Comparison of ENCODE assay signal across 1 cellular context in genomic region chr2:170707821-170708795, GRCh38.
TF ChIP-seq lines count a peak whose summit lies in the region.

No MANE protein-coding gene starts in this region.

TF ChIP-seq in K562, 482 proteins besides CTCF, POLR2A, EP300 and RAD21 (continues in another document):
- no peak for TF ChIP-seq ZFP91 (CRISPR knock-in tag; IDR thresholded peaks at IDR 0.05)
- no peak for TF ChIP-seq PCBP1 (IDR thresholded peaks at IDR 0.05; ENCODE audit: low read depth, low read length, poor library complexity, severe bottlenecking)
- no peak for TF ChIP-seq ZBTB17 (CRISPR knock-in tag; IDR thresholded peaks at IDR 0.05)
- no peak for TF ChIP-seq HNRNPUL1 (IDR thresholded peaks at IDR 0.05; ENCODE audit: low read length)
- no peak for TF ChIP-seq FUS (optimal IDR thresholded peaks at IDR 0.05; ENCODE audit: low read depth, low read length)
- no peak for TF ChIP-seq ZNF586 (CRISPR knock-in tag; conservative IDR thresholded peaks at IDR 0.05)
- 0 out of 2 replicates have a peak, but pooled peaks have one; percentile 18 for TF ChIP-seq EP400 (IDR thresholded peaks at IDR 0.05)
- TF ChIP-seq E2F5 (CRISPR knock-in tag; IDR thresholded peaks at IDR 0.05) = no peak
- TF ChIP-seq ZBTB26 (CRISPR knock-in tag; IDR thresholded peaks at IDR 0.05) = peak; percentile 77; the same call in 1 of the 2 replicates
- TF ChIP-seq LEF1 (IDR thresholded peaks at IDR 0.05) = no peak
- TF ChIP-seq SMAD4 (CRISPR knock-in tag; conservative IDR thresholded peaks at IDR 0.05) = 0 out of 2 replicates have a peak, but pooled peaks have one; percentile 18
- peak; percentile 86; the same call in 1 of the 2 replicates for TF ChIP-seq SPI1 (IDR thresholded peaks at IDR 0.05; ENCODE audit: borderline replicate concordance, low read depth, low read length)
- TF ChIP-seq ZC3H11A (IDR thresholded peaks at IDR 0.05; ENCODE audit: low read depth, low read length) = no peak
- TF ChIP-seq DEAF1 (CRISPR knock-in tag; IDR thresholded peaks at IDR 0.05) = no peak
- no peak for TF ChIP-seq NR4A1 (CRISPR knock-in tag; IDR thresholded peaks at IDR 0.05)
- 0 out of 2 replicates have a peak, but pooled peaks have one; percentile 47 for TF ChIP-seq NR4A1 (tag; IDR thresholded peaks at IDR 0.05)
- no peak for TF ChIP-seq BDP1 (IDR thresholded peaks at IDR 0.05; ENCODE audit: insufficient read depth, insufficient read length)
- no peak for TF ChIP-seq KHSRP (IDR thresholded peaks at IDR 0.05)
- no peak for TF ChIP-seq ELK1 (CRISPR knock-in tag; IDR thresholded peaks at IDR 0.05)
- no peak for TF ChIP-seq HMG20B (CRISPR knock-in tag; IDR thresholded peaks at IDR 0.05)
- no peak for TF ChIP-seq POLR2H (tag; IDR thresholded peaks at IDR 0.05; ENCODE audit: low read depth)
- no peak for TF ChIP-seq SNRNP70 (optimal IDR thresholded peaks at IDR 0.05; ENCODE audit: low read depth, low read length)
- no peak for TF ChIP-seq NR2C1 (IDR thresholded peaks at IDR 0.05)
- no peak for TF ChIP-seq NR2C1 (tag; IDR thresholded peaks at IDR 0.05)
- TF ChIP-seq JUNB (CRISPR knock-in tag; conservative IDR thresholded peaks at IDR 0.05) = no peak
- no peak for TF ChIP-seq ZNF398 (CRISPR knock-in tag; IDR thresholded peaks at IDR 0.05)
- TF ChIP-seq AFF1 (IDR thresholded peaks at IDR 0.05; ENCODE audit: low read depth in 1 of 2, partially characterized antibody in 2 of 2) = peak in 1 of 2 experiments; percentile 41
- TF ChIP-seq CXXC5 (CRISPR knock-in tag; IDR thresholded peaks at IDR 0.05) = 0 out of 2 replicates have a peak, but pooled peaks have one; percentile 29
- peak; percentile 21; the same call in 1 of the 2 replicates for TF ChIP-seq MYC (IDR thresholded peaks at IDR 0.05; ENCODE audit: low read depth, low read length)
- no peak for TF ChIP-seq MYC (CRISPR knock-in tag; IDR thresholded peaks at IDR 0.05; ENCODE audit: borderline replicate concordance, low read depth)
- no peak for TF ChIP-seq NCOA6 (IDR thresholded peaks at IDR 0.05)
- peak; percentile 70 for TF ChIP-seq ZNF592 (IDR thresholded peaks at IDR 0.05)
- TF ChIP-seq TOE1 (IDR thresholded peaks at IDR 0.05; ENCODE audit: borderline replicate concordance) = 0 out of 2 replicates have a peak, but pooled peaks have one; percentile 19
- TF ChIP-seq TOE1 (CRISPR knock-in tag; IDR thresholded peaks at IDR 0.05; ENCODE audit: borderline replicate concordance, low read depth) = no peak
- TF ChIP-seq ZBED1 (IDR thresholded peaks at IDR 0.05) = no peak
- TF ChIP-seq ZNF274 (IDR thresholded peaks at IDR 0.05; ENCODE audit: borderline replicate concordance, low read depth, low read length) = no peak
- no peak for TF ChIP-seq DMBX1 (CRISPR knock-in tag; IDR thresholded peaks at IDR 0.05; ENCODE audit: borderline replicate concordance)
- TF ChIP-seq HOMEZ (CRISPR knock-in tag; IDR thresholded peaks at IDR 0.05) = no peak
- TF ChIP-seq BRF2 (IDR thresholded peaks at IDR 0.05; ENCODE audit: borderline replicate concordance, insufficient read depth, insufficient read length) = no peak
- no peak for TF ChIP-seq CSDE1 (IDR thresholded peaks at IDR 0.05)
- TF ChIP-seq ZNF253 (CRISPR knock-in tag; conservative IDR thresholded peaks at IDR 0.05) = no peak
- no peak for TF ChIP-seq MYBL2 (IDR thresholded peaks at IDR 0.05; ENCODE audit: low read depth)
- TF ChIP-seq MYBL2 (CRISPR knock-in tag; IDR thresholded peaks at IDR 0.05; ENCODE audit: borderline replicate concordance) = no peak
